1 cellular context compared by ENCODE assay signal in genomic region chr7:131513245-131514061, GRCh38.
TF ChIP-seq lines count a peak whose summit lies in the region.

No MANE protein-coding gene starts in this region.

TF ChIP-seq in HEK293, 187 proteins besides CTCF, POLR2A, EP300 and RAD21 (continued from another document and continues in another):
- TF ChIP-seq, protein P1, sequence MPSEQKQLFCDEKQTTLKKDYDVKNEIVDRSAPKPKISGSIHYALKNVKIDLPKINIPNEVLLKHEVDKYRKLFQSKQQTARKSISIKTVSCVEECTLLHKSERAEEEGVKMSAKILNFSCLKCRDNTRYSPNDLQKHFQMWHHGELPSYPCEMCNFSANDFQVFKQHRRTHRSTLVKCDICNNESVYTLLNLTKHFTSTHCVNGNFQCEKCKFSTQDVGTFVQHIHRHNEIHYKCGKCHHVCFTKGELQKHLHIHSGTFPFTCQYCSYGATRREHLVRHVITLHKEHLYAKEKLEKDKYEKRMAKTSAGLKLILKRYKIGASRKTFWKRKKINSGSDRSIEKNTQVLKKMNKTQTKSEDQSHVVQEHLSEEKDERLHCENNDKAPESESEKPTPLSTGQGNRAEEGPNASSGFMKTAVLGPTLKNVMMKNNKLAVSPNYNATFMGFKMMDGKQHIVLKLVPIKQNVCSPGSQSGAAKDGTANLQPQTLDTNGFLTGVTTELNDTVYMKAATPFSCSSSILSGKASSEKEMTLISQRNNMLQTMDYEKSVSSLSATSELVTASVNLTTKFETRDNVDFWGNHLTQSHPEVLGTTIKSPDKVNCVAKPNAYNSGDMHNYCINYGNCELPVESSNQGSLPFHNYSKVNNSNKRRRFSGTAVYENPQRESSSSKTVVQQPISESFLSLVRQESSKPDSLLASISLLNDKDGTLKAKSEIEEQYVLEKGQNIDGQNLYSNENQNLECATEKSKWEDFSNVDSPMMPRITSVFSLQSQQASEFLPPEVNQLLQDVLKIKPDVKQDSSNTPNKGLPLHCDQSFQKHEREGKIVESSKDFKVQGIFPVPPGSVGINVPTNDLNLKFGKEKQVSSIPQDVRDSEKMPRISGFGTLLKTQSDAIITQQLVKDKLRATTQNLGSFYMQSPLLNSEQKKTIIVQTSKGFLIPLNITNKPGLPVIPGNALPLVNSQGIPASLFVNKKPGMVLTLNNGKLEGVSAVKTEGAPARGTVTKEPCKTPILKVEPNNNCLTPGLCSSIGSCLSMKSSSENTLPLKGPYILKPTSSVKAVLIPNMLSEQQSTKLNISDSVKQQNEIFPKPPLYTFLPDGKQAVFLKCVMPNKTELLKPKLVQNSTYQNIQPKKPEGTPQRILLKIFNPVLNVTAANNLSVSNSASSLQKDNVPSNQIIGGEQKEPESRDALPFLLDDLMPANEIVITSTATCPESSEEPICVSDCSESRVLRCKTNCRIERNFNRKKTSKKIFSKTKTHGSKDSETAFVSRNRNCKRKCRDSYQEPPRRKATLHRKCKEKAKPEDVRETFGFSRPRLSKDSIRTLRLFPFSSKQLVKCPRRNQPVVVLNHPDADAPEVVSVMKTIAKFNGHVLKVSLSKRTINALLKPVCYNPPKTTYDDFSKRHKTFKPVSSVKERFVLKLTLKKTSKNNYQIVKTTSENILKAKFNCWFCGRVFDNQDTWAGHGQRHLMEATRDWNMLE (tag by site-specific recombination; conservative IDR thresholded peaks at IDR 0.05; ENCODE audit: low read depth): no peak
- TF ChIP-seq ZSCAN30 (tag by site-specific recombination; IDR thresholded peaks at IDR 0.05) (peak; percentile 73; the same call in 1 of the 2 replicates), ZNF404 (tag by site-specific recombination; IDR thresholded peaks at IDR 0.05) (no peak), REST (tag by site-specific recombination; IDR thresholded peaks at IDR 0.05) (no peak), SCRT1 (tag by site-specific recombination; IDR thresholded peaks at IDR 0.05; ENCODE audit: borderline replicate concordance) (no peak), HOXC10 (CRISPR knock-in tag; IDR thresholded peaks at IDR 0.05) (no peak), ZNF585B (tag by site-specific recombination; IDR thresholded peaks at IDR 0.05) (no peak), TCF7L2 (IDR thresholded peaks at IDR 0.05; ENCODE audit: borderline replicate concordance, low read depth, low read length) (no peak), ZNF48 (tag by site-specific recombination; IDR thresholded peaks at IDR 0.05) (no peak), ZNF701 (tag by site-specific recombination; IDR thresholded peaks at IDR 0.05) (no peak), ZNF692 (tag by site-specific recombination; IDR thresholded peaks at IDR 0.05) (0 out of 2 replicates have a peak, but pooled peaks have one; percentile 54), ZNF843 (tag by site-specific recombination; IDR thresholded peaks at IDR 0.05) (no peak), KLF10 (tag by site-specific recombination; IDR thresholded peaks at IDR 0.05) (no peak), ZNF324 (tag by site-specific recombination; IDR thresholded peaks at IDR 0.05) (peak; percentile 62), ZNF473 (tag by site-specific recombination; IDR thresholded peaks at IDR 0.05) (no peak), EGR2 (tag by site-specific recombination; IDR thresholded peaks at IDR 0.05; ENCODE audit: low read depth) (no peak), ZNF704 (tag by site-specific recombination; IDR thresholded peaks at IDR 0.05) (no peak), ZNF10 (tag by site-specific recombination; IDR thresholded peaks at IDR 0.05) (no peak), BCL11B (tag by site-specific recombination; IDR thresholded peaks at IDR 0.05; ENCODE audit: low read depth) (no peak), ZNF777 (tag by site-specific recombination; IDR thresholded peaks at IDR 0.05; ENCODE audit: borderline replicate concordance) (no peak), ZNF433 (tag by site-specific recombination; IDR thresholded peaks at IDR 0.05; ENCODE audit: low read depth) (no peak), ZIC2 (tag by site-specific recombination; IDR thresholded peaks at IDR 0.05) (peak; percentile 63), GLIS1 (tag by site-specific recombination; IDR thresholded peaks at IDR 0.05) (peak; percentile 31; the same call in 1 of the 2 replicates), ZNF510 (tag by site-specific recombination; IDR thresholded peaks at IDR 0.05; ENCODE audit: insufficient replicate concordance) (no peak), GLI4 (tag by site-specific recombination; IDR thresholded peaks at IDR 0.05) (no peak), ZBTB44 (tag by site-specific recombination; IDR thresholded peaks at IDR 0.05) (no peak), KLF9 (tag by site-specific recombination; IDR thresholded peaks at IDR 0.05; ENCODE audit: low read depth) (no peak), ZSCAN16 (tag by site-specific recombination; IDR thresholded peaks at IDR 0.05) (no peak), KLF17 (tag by site-specific recombination; IDR thresholded peaks at IDR 0.05) (no peak; the same call in 1 of the 2 replicates), ZNF114 (tag by site-specific recombination; IDR thresholded peaks at IDR 0.05) (no peak), ZBTB48 (tag by site-specific recombination; IDR thresholded peaks at IDR 0.05) (no peak), GLI2 (tag by site-specific recombination; IDR thresholded peaks at IDR 0.05; ENCODE audit: borderline replicate concordance, low read depth) (no peak)
- TF ChIP-seq, protein P2, sequence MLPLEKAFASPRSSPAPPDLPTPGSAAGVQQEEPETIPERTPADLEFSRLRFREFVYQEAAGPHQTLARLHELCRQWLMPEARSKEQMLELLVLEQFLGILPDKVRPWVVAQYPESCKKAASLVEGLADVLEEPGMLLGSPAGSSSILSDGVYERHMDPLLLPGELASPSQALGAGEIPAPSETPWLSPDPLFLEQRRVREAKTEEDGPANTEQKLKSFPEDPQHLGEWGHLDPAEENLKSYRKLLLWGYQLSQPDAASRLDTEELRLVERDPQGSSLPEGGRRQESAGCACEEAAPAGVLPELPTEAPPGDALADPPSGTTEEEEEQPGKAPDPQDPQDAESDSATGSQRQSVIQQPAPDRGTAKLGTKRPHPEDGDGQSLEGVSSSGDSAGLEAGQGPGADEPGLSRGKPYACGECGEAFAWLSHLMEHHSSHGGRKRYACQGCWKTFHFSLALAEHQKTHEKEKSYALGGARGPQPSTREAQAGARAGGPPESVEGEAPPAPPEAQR (tag by site-specific recombination; IDR thresholded peaks at IDR 0.05): no peak
- TF ChIP-seq, protein P3, sequence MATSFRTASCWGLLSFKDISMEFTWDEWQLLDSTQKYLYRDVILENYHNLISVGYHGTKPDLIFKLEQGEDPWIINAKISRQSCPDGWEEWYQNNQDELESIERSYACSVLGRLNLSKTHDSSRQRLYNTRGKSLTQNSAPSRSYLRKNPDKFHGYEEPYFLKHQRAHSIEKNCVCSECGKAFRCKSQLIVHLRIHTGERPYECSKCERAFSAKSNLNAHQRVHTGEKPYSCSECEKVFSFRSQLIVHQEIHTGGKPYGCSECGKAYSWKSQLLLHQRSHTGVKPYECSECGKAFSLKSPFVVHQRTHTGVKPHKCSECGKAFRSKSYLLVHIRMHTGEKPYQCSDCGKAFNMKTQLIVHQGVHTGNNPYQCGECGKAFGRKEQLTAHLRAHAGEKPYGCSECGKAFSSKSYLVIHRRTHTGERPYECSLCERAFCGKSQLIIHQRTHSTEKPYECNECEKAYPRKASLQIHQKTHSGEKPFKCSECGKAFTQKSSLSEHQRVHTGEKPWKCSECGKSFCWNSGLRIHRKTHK (tag by site-specific recombination; IDR thresholded peaks at IDR 0.05): no peak
- TF ChIP-seq, protein P4, sequence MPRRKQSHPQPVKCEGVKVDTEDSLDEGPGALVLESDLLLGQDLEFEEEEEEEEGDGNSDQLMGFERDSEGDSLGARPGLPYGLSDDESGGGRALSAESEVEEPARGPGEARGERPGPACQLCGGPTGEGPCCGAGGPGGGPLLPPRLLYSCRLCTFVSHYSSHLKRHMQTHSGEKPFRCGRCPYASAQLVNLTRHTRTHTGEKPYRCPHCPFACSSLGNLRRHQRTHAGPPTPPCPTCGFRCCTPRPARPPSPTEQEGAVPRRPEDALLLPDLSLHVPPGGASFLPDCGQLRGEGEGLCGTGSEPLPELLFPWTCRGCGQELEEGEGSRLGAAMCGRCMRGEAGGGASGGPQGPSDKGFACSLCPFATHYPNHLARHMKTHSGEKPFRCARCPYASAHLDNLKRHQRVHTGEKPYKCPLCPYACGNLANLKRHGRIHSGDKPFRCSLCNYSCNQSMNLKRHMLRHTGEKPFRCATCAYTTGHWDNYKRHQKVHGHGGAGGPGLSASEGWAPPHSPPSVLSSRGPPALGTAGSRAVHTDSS (tag by site-specific recombination; IDR thresholded peaks at IDR 0.05): no peak
- TF ChIP-seq, protein P5, sequence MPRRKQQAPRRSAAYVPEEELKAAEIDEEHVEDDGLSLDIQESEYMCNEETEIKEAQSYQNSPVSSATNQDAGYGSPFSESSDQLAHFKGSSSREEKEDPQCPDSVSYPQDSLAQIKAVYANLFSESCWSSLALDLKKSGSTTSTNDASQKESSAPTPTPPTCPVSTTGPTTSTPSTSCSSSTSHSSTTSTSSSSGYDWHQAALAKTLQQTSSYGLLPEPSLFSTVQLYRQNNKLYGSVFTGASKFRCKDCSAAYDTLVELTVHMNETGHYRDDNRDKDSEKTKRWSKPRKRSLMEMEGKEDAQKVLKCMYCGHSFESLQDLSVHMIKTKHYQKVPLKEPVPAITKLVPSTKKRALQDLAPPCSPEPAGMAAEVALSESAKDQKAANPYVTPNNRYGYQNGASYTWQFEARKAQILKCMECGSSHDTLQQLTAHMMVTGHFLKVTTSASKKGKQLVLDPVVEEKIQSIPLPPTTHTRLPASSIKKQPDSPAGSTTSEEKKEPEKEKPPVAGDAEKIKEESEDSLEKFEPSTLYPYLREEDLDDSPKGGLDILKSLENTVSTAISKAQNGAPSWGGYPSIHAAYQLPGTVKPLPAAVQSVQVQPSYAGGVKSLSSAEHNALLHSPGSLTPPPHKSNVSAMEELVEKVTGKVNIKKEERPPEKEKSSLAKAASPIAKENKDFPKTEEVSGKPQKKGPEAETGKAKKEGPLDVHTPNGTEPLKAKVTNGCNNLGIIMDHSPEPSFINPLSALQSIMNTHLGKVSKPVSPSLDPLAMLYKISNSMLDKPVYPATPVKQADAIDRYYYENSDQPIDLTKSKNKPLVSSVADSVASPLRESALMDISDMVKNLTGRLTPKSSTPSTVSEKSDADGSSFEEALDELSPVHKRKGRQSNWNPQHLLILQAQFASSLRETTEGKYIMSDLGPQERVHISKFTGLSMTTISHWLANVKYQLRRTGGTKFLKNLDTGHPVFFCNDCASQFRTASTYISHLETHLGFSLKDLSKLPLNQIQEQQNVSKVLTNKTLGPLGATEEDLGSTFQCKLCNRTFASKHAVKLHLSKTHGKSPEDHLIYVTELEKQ (tag by site-specific recombination; IDR thresholded peaks at IDR 0.05; ENCODE audit: borderline replicate concordance): no peak
